18 cellular contexts compared by ENCODE assay signal in genomic region chr2:85199692-85200091, GRCh38.
A peak's percentile ranks its signal among the peaks of the same experiment; 100 is the strongest.
DNase-seq lines count a peak whose midpoint lies in the region; ATAC-seq and TF ChIP-seq lines count a peak whose summit lies in the region.
"Had no signal": no experiment of that assay in that cellular context is flagged by ENCODE, and none has a peak within 500 bp of the region (broad histone marks: within the 10 kb centered on the region; RNA-seq: fewer than 3 reads in every experiment).

No MANE protein-coding gene starts in this region.

- H3K4me3 Mint-ChIP-seq in stimulated activated memory B cell treated with anti-CD40 and anti-IgM and Interleukin-4, amounts not matched to agents 10 μg/mL and 1 μg/mL and 100 μg/mL, for 72 hours: no peak overlapping the region
- H3K4me3 Mint-ChIP-seq: CD4-positive, alpha-beta memory T cell; HFFc6 had no signal

- no peaks in the 10 kb centered on the region for H3K36me3 Mint-ChIP-seq in stimulated activated memory B cell treated with anti-CD40 and anti-IgM and Interleukin-4, amounts not matched to agents 10 μg/mL and 1 μg/mL and 100 μg/mL, for 72 hours
- H3K36me3 Mint-ChIP-seq: CD4-positive, alpha-beta memory T cell had no signal

- no peak for ATAC-seq in stimulated activated memory B cell treated with anti-CD40 and anti-IgM and Interleukin-4, amounts not matched to agents 10 μg/mL and 1 μg/mL and 100 μg/mL, for 72 hours
- no peak for ATAC-seq in HG02885 (IDR thresholded peaks at IDR 0.05; ENCODE audit: poor library complexity, unreplicated experiment)
- ATAC-seq: HepG2, Panc1, SK-N-SH treated with all-trans-retinoic acid at 6 μM for 48 hours had no signal

- no peak overlapping the region for H3K9ac ChIP-seq in smooth muscle cell (ENCODE audit: low read depth)

- peak overlapping the region; percentile 32 for H3K4me2 ChIP-seq in smooth muscle cell

- no peaks in the 10 kb centered on the region for H3F3A ChIP-seq in smooth muscle cell (ENCODE audit: low read depth)

- H3K27ac ChIP-seq in smooth muscle cell (ENCODE audit: low read depth): peak overlapping the region; percentile 54

- no peaks in the 10 kb centered on the region for H3K9me3 ChIP-seq in smooth muscle cell (replicated peaks; ENCODE audit: low read depth)

- peaks cover 40% of the 10 kb centered on the region for H3K27me3 Mint-ChIP-seq in stimulated activated memory B cell treated with anti-CD40 and anti-IgM and Interleukin-4, amounts not matched to agents 10 μg/mL and 1 μg/mL and 100 μg/mL, for 72 hours

- H3K36me3 ChIP-seq in smooth muscle cell (ENCODE audit: low read depth): no peaks in the 10 kb centered on the region

- H3K4me1 Mint-ChIP-seq in stimulated activated memory B cell treated with anti-CD40 and anti-IgM and Interleukin-4, amounts not matched to agents 10 μg/mL and 1 μg/mL and 100 μg/mL, for 72 hours: no peaks in the 10 kb centered on the region
- H3K4me1 Mint-ChIP-seq: CD4-positive, alpha-beta memory T cell had no signal

- no peaks in the 10 kb centered on the region for H3K27me3 ChIP-seq in smooth muscle cell (ENCODE audit: low read depth)

- peaks cover 63% of the 10 kb centered on the region for H4K20me1 ChIP-seq in smooth muscle cell (ENCODE audit: low read depth)

- H3K4me3 ChIP-seq in fibroblast of villous mesenchyme (ENCODE audit: low read depth, low read length) (no peak overlapping the region), smooth muscle cell (no peak overlapping the region)

- peaks cover 38% of the 10 kb centered on the region for H3K79me2 ChIP-seq in smooth muscle cell (ENCODE audit: low read depth)

- TF ChIP-seq CTCF in fibroblast of villous mesenchyme (IDR thresholded peaks at IDR 0.05; ENCODE audit: insufficient read depth, low read depth, low read length) (no peak), smooth muscle cell (IDR thresholded peaks at IDR 0.05; ENCODE audit: borderline replicate concordance, insufficient read depth, poor library complexity, severe bottlenecking) (no peak)

- no peaks in the 10 kb centered on the region for H3K4me1 ChIP-seq in smooth muscle cell (ENCODE audit: low read depth)

- DNase-seq in GM04503 (ENCODE audit: low read depth) (peak; percentile 40), amniotic epithelial cell (ENCODE audit: low read depth) (peak; percentile 92), fibroblast of villous mesenchyme (ENCODE audit: low read depth) (peak; percentile 62), smooth muscle cell (lab: John Stamatoyannopoulos, UW; ENCODE audit: unreplicated experiment) (no peak), SKM-1 (lab: John Stamatoyannopoulos, UW; ENCODE audit: unreplicated experiment) (no peak)
- DNase-seq: Calu3; CD4-positive, alpha-beta memory T cell; DMS53; HFFc6; NCI-H1092; NCI-H2081 treated with DMSO at 0.1 percent for 48 hours; NCI-H524; SHP77 treated with DMSO at 0.1 percent for 48 hours had no signal

- no peak overlapping the region for H3K27ac Mint-ChIP-seq in stimulated activated memory B cell treated with anti-CD40 and anti-IgM and Interleukin-4, amounts not matched to agents 10 μg/mL and 1 μg/mL and 100 μg/mL, for 72 hours
- H3K27ac Mint-ChIP-seq: HFFc6 had no signal

- H2AFZ ChIP-seq in smooth muscle cell (ENCODE audit: low read depth): no peak overlapping the region

- WGBS in smooth muscle cell (ENCODE audit: low lambda C conversion rate): 43% methylated on average over 3 of the region's 3 CpGs

- H3K9me3 Mint-ChIP-seq in stimulated activated memory B cell treated with anti-CD40 and anti-IgM and Interleukin-4, amounts not matched to agents 10 μg/mL and 1 μg/mL and 100 μg/mL, for 72 hours: no peaks in the 10 kb centered on the region
- H3K9me3 Mint-ChIP-seq: CD4-positive, alpha-beta memory T cell; HFFc6 had no signal

Comparison
In these comparisons a context has a peak if more than half of its experiments do, and no peak if none do; other contexts are left out.
1. DNase-seq: peak in GM04503 (single experiment), amniotic epithelial cell (single experiment) and fibroblast of villous mesenchyme (single experiment); none in smooth muscle cell (single experiment) and SKM-1 (single experiment).